In the genomic region with DNA sequence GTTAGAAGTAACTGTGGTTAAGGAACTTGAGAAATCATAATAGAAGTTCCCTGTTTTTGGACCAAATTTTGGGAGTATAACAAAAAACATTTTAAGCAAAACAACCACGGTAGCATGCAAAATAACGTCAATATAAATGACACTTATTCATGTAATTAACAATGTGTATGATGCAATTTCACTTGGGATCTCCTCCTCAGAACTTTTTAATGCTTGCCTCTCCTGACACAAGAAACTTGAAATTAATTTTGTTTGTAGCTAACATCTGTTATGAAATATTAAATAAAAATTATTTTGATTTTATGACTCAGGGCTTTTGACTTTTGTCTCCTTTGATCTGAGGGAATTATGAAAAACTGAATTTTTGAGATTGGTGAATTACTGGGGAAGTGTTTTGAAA, we compare ENCODE assay signal across 31 cellular contexts.
"Had no signal": no experiment of that assay in that cellular context is flagged by ENCODE, and none has a peak within 500 bp of the region (broad histone marks: within the 10 kb centered on the region; RNA-seq: fewer than 3 reads in every experiment).

No MANE protein-coding gene starts in this region.

- H3K27ac Mint-ChIP-seq: activated CD4-positive, alpha-beta memory T cell treated with anti-CD3 and anti-CD28 coated beads, Interleukin-2, amount 10 ng/mL, durations not matched to agents 7 days and 5 days; activated CD8-positive, alpha-beta memory T cell treated with anti-CD3 and anti-CD28 coated beads, Interleukin-2, amount 10 ng/mL, durations not matched to agents 7 days and 5 days; activated naive CD8-positive, alpha-beta T cell treated with anti-CD3 and anti-CD28 coated beads for 36 hours; activated T-helper 17 cell treated with anti-CD3 and anti-CD28 coated beads, Interleukin-2, amount 50 U/mL, for 72 hours had no signal

- H3K4me3 Mint-ChIP-seq: activated CD4-positive, alpha-beta memory T cell treated with anti-CD3 and anti-CD28 coated beads, Interleukin-2, amount 10 ng/mL, durations not matched to agents 7 days and 5 days; activated CD8-positive, alpha-beta memory T cell treated with anti-CD3 and anti-CD28 coated beads, Interleukin-2, amount 10 ng/mL, durations not matched to agents 7 days and 5 days; activated naive CD8-positive, alpha-beta T cell treated with anti-CD3 and anti-CD28 coated beads for 36 hours; activated T-helper 17 cell treated with anti-CD3 and anti-CD28 coated beads, Interleukin-2, amount 50 U/mL, for 72 hours had no signal

- H3K9me3 Mint-ChIP-seq: activated CD4-positive, alpha-beta memory T cell treated with anti-CD3 and anti-CD28 coated beads, Interleukin-2, amount 10 ng/mL, durations not matched to agents 7 days and 5 days; activated naive CD8-positive, alpha-beta T cell treated with anti-CD3 and anti-CD28 coated beads for 36 hours; activated T-helper 17 cell treated with anti-CD3 and anti-CD28 coated beads, Interleukin-2, amount 50 U/mL, for 72 hours had no signal

- DNase-seq: activated CD4-positive, alpha-beta memory T cell treated with anti-CD3 and anti-CD28 coated beads, Interleukin-2, amount 10 ng/mL, durations not matched to agents 7 days and 5 days; activated CD4-positive, alpha-beta T cell treated with anti-CD3 and anti-CD28 coated beads for 1 hour; activated CD4-positive, alpha-beta T cell treated with anti-CD3 and anti-CD28 coated beads for 48 hours; activated CD4-positive, CD25-positive, alpha-beta regulatory T cell; activated CD8-positive, alpha-beta memory T cell treated with anti-CD3 and anti-CD28 coated beads for 24 hours; activated CD8-positive, alpha-beta memory T cell treated with anti-CD3 and anti-CD28 coated beads, Interleukin-2, amount 10 ng/mL, durations not matched to agents 7 days and 5 days; activated CD8-positive, alpha-beta memory T cell treated with anti-CD3 and anti-CD28 coated beads, Interleukin-2, amount 50 U/mL, for 48 hours; activated effector memory CD4-positive, alpha-beta T cell treated with anti-CD3 and anti-CD28 coated beads, Interleukin-2, amount 50 U/mL, for 16 hours; activated naive CD4-positive, alpha-beta T cell; activated naive CD4-positive, alpha-beta T cell treated with anti-CD3 and anti-CD28 coated beads, Interleukin-2, amount 50 U/mL, for 16 hours; activated naive CD8-positive, alpha-beta T cell treated with anti-CD3 and anti-CD28 coated beads for 36 hours; activated T-cell treated with anti-CD3 and anti-CD28 coated beads, Interleukin-2, amount 50 U/mL, for 48 hours; amniotic stem cell; aorta; brain microvascular endothelial cell; central memory CD4-positive, alpha-beta T cell; NCI-H1092; NCI-H1436 treated with DMSO at 0.1 percent for 48 hours; NCI-H1694 treated with DMSO at 0.1 percent for 48 hours; NCI-H2029; NCI-H345; NCI-H526; NCI-H748 treated with DMSO at 0.1 percent for 48 hours; SHP77; SW 1271; T-helper 2 cell; T-helper 9 cell; WERI-Rb-1 had no signal

- H3K27me3 Mint-ChIP-seq: activated CD8-positive, alpha-beta memory T cell treated with anti-CD3 and anti-CD28 coated beads, Interleukin-2, amount 10 ng/mL, durations not matched to agents 7 days and 5 days had no signal

- H3K36me3 Mint-ChIP-seq: activated CD8-positive, alpha-beta memory T cell treated with anti-CD3 and anti-CD28 coated beads, Interleukin-2, amount 10 ng/mL, durations not matched to agents 7 days and 5 days; activated naive CD8-positive, alpha-beta T cell treated with anti-CD3 and anti-CD28 coated beads for 36 hours had no signal

- H3K4me1 Mint-ChIP-seq: activated CD4-positive, alpha-beta memory T cell treated with anti-CD3 and anti-CD28 coated beads, Interleukin-2, amount 10 ng/mL, durations not matched to agents 7 days and 5 days; activated CD8-positive, alpha-beta memory T cell treated with anti-CD3 and anti-CD28 coated beads, Interleukin-2, amount 10 ng/mL, durations not matched to agents 7 days and 5 days; activated naive CD8-positive, alpha-beta T cell treated with anti-CD3 and anti-CD28 coated beads for 36 hours; activated T-helper 17 cell treated with anti-CD3 and anti-CD28 coated beads, Interleukin-2, amount 50 U/mL, for 72 hours had no signal

- ATAC-seq: activated CD8-positive, alpha-beta memory T cell treated with anti-CD3 and anti-CD28 coated beads, Interleukin-2, amount 10 ng/mL, durations not matched to agents 7 days and 5 days; activated T-helper 17 cell treated with anti-CD3 and anti-CD28 coated beads, Interleukin-2, amount 50 U/mL, for 72 hours; K562; Panc1 had no signal
